ENCODE assay signal across 18 cellular contexts in genomic region chr1:36705629-36706028, GRCh38.
DNase-seq lines count a peak whose midpoint lies in the region; ATAC-seq, FAIRE-seq and TF ChIP-seq lines count a peak whose summit lies in the region.
"Had no signal": no experiment of that assay in that cellular context is flagged by ENCODE, and none has a peak within 500 bp of the region (broad histone marks: within the 10 kb centered on the region; RNA-seq: fewer than 3 reads in every experiment).

No MANE protein-coding gene starts in this region.

- peaks cover 6% of the 10 kb centered on the region for H3K4me1 ChIP-seq in BE2C
- peaks cover 0 to 3% of the 10 kb centered on the region in 2 experiments; a peak in 2 of 5 replicates for H3K4me1 ChIP-seq in K562 (replicated peaks in 1 of 2; ENCODE audit: control insufficient read depth in 2 of 2, insufficient read depth in 2 of 2, low read length in 2 of 2)

- H2AFZ ChIP-seq in K562 (ENCODE audit: low read depth, low read length): no peak overlapping the region

- H3K27ac ChIP-seq in K562 (ENCODE audit: extremely low read depth, low read depth, low read length): no peak overlapping the region
- H3K27ac ChIP-seq: stomach had no signal

- DNase-seq in BE2C (peak; percentile 63), ELR (ENCODE audit: low read depth) (peak; percentile 4), NCI-H446 treated with DMSO at 0.1 percent for 48 hours (lab: John Stamatoyannopoulos, UW) (peak; percentile 46), K562 (ENCODE audit: extremely low read depth in 1 of 4, low spot score in 3 of 4) (peak in 2 of 4 experiments; percentile 24 to 31), GM19238 (ENCODE audit: insufficient read length, low spot score) (no peak), GM12891 (ENCODE audit: insufficient read length, low spot score) (no peak), epidermal melanocyte (ENCODE audit: insufficient read length, low spot score) (no peak), T1000 (lab: John Stamatoyannopoulos, UW) (no peak)
- DNase-seq: activated naive CD8-positive, alpha-beta T cell treated with anti-CD3 and anti-CD28 coated beads for 36 hours; CD8-positive, alpha-beta T cell; kidney glomerular epithelial cell; mesenchymal stem cell; naive thymus-derived CD8-positive, alpha-beta T cell; stimulated activated CD4-positive, alpha-beta T cell treated with anti-CD3 and anti-CD28 coated beads, Interleukin-2, amount 100 ng/mL, for 48 hours; stomach had no signal

- peak in 1 of 2 experiments; percentile 63; a peak in 2 of 4 replicates for TF ChIP-seq RAD21 in K562 (CRISPR knock-in tag; conservative IDR thresholded peaks at IDR 0.05 in 1 of 2, IDR thresholded peaks at IDR 0.05 in 1 of 2)

- intact Hi-C loops in K562 (cut with micrococcal nuclease): loop anchor here (10.0 kb wide), 3 partner anchors 159 to 729 kb away; no protein-coding TSS in a partner anchor

- no peaks in the 10 kb centered on the region for H3K9me3 ChIP-seq in BE2C
- no peaks in the 10 kb centered on the region for H3K9me3 ChIP-seq in K562 (replicated peaks; ENCODE audit: control insufficient read depth, insufficient read depth, low read depth, low read length)
- H3K9me3 ChIP-seq: stomach had no signal

- no peak for TF ChIP-seq EP300 in K562 (IDR thresholded peaks at IDR 0.05; ENCODE audit: low read length)

- H3K9ac ChIP-seq in K562 (ENCODE audit: insufficient read depth in 1 of 2, low read depth in 2 of 2, low read length in 2 of 2): no peak overlapping the region

- TF ChIP-seq POLR2A in K562 (conservative IDR thresholded peaks at IDR 0.05) (no peak), GM12891 (IDR thresholded peaks at IDR 0.05; ENCODE audit: low read depth, low read length) (no peak)

- no TSS peak for BruUV-seq in K562 (replicated peaks; lab: Mats Ljungman, UMichigan)

- H3K79me2 ChIP-seq in K562 (ENCODE audit: control insufficient read depth, insufficient read depth, low read length): no peaks in the 10 kb centered on the region

- no peak overlapping the region for H3K4me2 ChIP-seq in K562 (ENCODE audit: insufficient read depth, low read length)

- 0 out of 2 replicates have a peak, but pooled peaks cover 3% of the 10 kb centered on the region for H4K20me1 ChIP-seq in K562 (replicated peaks; ENCODE audit: control insufficient read depth, insufficient read depth, low read length)

- POLR2A ChIA-PET in K562 (lab: Yijun Ruan, JAX): interaction anchor here (0.7 to 1.0 kb wide), 3 partner anchors 10 to 15 kb away, joined by 3 to 4 read pairs (median 4); no protein-coding TSS in a partner anchor

- H3K27me3 ChIP-seq in BE2C (no peaks in the 10 kb centered on the region), K562 (ENCODE audit: control insufficient read depth in 2 of 2, insufficient read depth in 2 of 2, low read length in 2 of 2) (peaks cover 30 to 41% of the 10 kb centered on the region in 2 experiments; a peak in 4 of 5 replicates)

- CTCF ChIA-PET in K562 (lab: Yijun Ruan, JAX; ENCODE audit: low intra/inter-chr PET ratio): no interaction called here

- H3K9me1 ChIP-seq in K562 (ENCODE audit: control insufficient read depth, insufficient read depth, low read length): no peaks in the 10 kb centered on the region

- peak; percentile 49; the same call in 2 of the 3 replicates for ATAC-seq in K562
- ATAC-seq: CD8-positive, alpha-beta T cell; naive thymus-derived CD8-positive, alpha-beta T cell; Right ventricle myocardium inferior had no signal

- H3K36me3 ChIP-seq in BE2C: no peaks in the 10 kb centered on the region
- no peaks in the 10 kb centered on the region for H3K36me3 ChIP-seq in K562 (ENCODE audit: control insufficient read depth, insufficient read depth, low read length)
- H3K36me3 ChIP-seq: stomach had no signal

- FAIRE-seq in K562 (lab: Jason Lieb, UNC) (no peak), GM12891 (lab: Jason Lieb, UNC) (no peak)
- FAIRE-seq: colon, HTR-8/SVneo had no signal

- H3K4me3 ChIP-seq in BE2C (ENCODE audit: low read depth, low read length) (no peak overlapping the region), K562 (no peak overlapping the region)
- H3K4me3 ChIP-seq: stomach had no signal

- in situ Hi-C loops in K562 (cut with MboI): no loop called here

- peak; percentile 47 for TF ChIP-seq CTCF in BE2C (IDR thresholded peaks at IDR 0.05; ENCODE audit: low read depth, low read length)
- peak; percentile 44 to 46 (median 45); a peak in 5 of 6 replicates for TF ChIP-seq CTCF in K562 (IDR thresholded peaks at IDR 0.05 in 2 of 3, conservative IDR thresholded peaks at IDR 0.05 in 1 of 3; ENCODE audit: insufficient read depth in 2 of 3, low read depth in 1 of 3, low read length in 3 of 3)

- 1% methylated on average over 4 of the region's 4 CpGs for WGBS in K562 (ENCODE audit: insufficient coverage, low coverage, missing lambda C conversion rate)

TF ChIP-seq in K562, 482 proteins besides CTCF, POLR2A, EP300 and RAD21:
- TF ChIP-seq NRF1 (conservative IDR thresholded peaks at IDR 0.05 in 1 of 2, IDR thresholded peaks at IDR 0.05 in 1 of 2): peak; percentile 26 to 57
- no peak for TF ChIP-seq ETS2 (tag; IDR thresholded peaks at IDR 0.05; ENCODE audit: borderline replicate concordance, poor library complexity, severe bottlenecking)
- TF ChIP-seq MIER1 (IDR thresholded peaks at IDR 0.05; ENCODE audit: low read depth): no peak

TF ChIP-seq in GM12891, 5 proteins besides CTCF, POLR2A, EP300 and RAD21:
- TF ChIP-seq POU2F2 (IDR thresholded peaks at IDR 0.05; ENCODE audit: low read depth, low read length) (no peak), SPI1 (IDR thresholded peaks at IDR 0.05; ENCODE audit: low read depth, low read length) (no peak), TAF1 (IDR thresholded peaks at IDR 0.05; ENCODE audit: low read depth, low read length) (no peak)

Comparison
In these comparisons a context has a peak if more than half of its experiments do, and no peak if none do; other contexts are left out.
1. DNase-seq: peak in BE2C (single experiment), ELR (single experiment) and NCI-H446 treated with DMSO at 0.1 percent for 48 hours (single experiment); none in GM19238 (single experiment), GM12891 (single experiment), epidermal melanocyte (single experiment) and T1000 (single experiment).